1 cellular context compared by ENCODE assay signal in the genomic region with DNA sequence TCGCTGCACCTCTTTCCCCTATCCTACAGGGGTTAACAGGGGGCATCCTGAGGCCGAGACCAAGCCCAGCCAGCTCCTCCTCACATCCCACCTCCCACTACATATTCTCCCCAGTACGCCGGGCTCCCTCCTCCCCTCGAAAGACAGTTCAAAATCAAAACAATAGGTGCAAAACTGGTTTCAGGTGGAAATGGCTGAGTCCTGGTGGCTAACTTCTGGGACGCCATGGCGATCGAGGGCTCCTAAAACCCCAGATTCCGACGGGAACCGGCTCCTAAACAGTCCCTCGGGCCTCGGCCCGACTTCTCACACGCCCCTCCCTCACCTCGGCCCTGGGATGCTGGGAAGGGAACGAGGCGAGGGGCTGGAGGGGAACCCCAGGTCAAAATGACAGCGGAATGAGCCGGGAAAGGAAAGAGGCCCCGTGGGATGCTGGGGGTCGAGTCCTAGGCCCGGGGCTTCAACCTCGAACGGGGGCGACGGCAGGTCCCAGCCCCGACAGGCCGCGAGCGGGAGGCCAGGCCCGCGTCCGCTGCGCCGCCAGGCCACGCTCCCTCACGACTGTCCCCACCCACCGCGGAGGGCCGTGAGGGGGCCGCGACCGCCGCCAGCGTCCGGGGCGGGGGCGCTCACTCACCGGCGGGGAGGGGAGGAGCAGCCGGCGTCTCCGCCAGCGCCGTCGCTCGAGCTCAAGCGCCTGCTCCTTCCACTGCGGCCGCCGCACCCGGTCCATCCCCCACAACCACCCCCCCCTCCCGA.
TF ChIP-seq lines count a peak whose summit lies in the region.

No MANE protein-coding gene starts in this region.

TF ChIP-seq in HepG2, 621 proteins besides CTCF, POLR2A, EP300 and RAD21 (continued from another document and continues in another):
- TF ChIP-seq, protein P1, sequence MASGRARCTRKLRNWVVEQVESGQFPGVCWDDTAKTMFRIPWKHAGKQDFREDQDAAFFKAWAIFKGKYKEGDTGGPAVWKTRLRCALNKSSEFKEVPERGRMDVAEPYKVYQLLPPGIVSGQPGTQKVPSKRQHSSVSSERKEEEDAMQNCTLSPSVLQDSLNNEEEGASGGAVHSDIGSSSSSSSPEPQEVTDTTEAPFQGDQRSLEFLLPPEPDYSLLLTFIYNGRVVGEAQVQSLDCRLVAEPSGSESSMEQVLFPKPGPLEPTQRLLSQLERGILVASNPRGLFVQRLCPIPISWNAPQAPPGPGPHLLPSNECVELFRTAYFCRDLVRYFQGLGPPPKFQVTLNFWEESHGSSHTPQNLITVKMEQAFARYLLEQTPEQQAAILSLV (CRISPR knock-in tag; IDR thresholded peaks at IDR 0.05; ENCODE audit: borderline replicate concordance), result no peak
- TF ChIP-seq ZNF460 (CRISPR knock-in tag; IDR thresholded peaks at IDR 0.05; ENCODE audit: borderline replicate concordance) (no peak), SOX5 (CRISPR knock-in tag; IDR thresholded peaks at IDR 0.05; ENCODE audit: borderline replicate concordance) (no peak), MATR3 (CRISPR knock-in tag; IDR thresholded peaks at IDR 0.05) (no peak), CEBPB (IDR thresholded peaks at IDR 0.05; ENCODE audit: borderline replicate concordance, low read depth, low read length) (no peak), ZNF274 (CRISPR knock-in tag; IDR thresholded peaks at IDR 0.05) (peak; percentile 80), ZNF674 (CRISPR knock-in tag; IDR thresholded peaks at IDR 0.05; ENCODE audit: low read depth) (no peak), ZNF75D (CRISPR knock-in tag; IDR thresholded peaks at IDR 0.05; ENCODE audit: borderline replicate concordance) (0 out of 2 replicates have a peak, but pooled peaks have one; percentile 46), HMG20B (CRISPR knock-in tag; conservative IDR thresholded peaks at IDR 0.05) (no peak), PHF8 (CRISPR knock-in tag; IDR thresholded peaks at IDR 0.05) (peak; percentile 70), FOXK1 (CRISPR knock-in tag; IDR thresholded peaks at IDR 0.05; ENCODE audit: borderline replicate concordance, low read depth) (no peak), MIXL1 (CRISPR knock-in tag; IDR thresholded peaks at IDR 0.05) (no peak), SIX4 (CRISPR knock-in tag; IDR thresholded peaks at IDR 0.05) (no peak), ZNF878 (CRISPR knock-in tag; IDR thresholded peaks at IDR 0.05) (no peak), ZNF569 (CRISPR knock-in tag; IDR thresholded peaks at IDR 0.05; ENCODE audit: borderline replicate concordance) (no peak), FOXM1 (CRISPR knock-in tag; IDR thresholded peaks at IDR 0.05) (no peak), GATAD1 (CRISPR knock-in tag; IDR thresholded peaks at IDR 0.05) (no peak; the same call in 1 of the 2 replicates), SATB2 (CRISPR knock-in tag; IDR thresholded peaks at IDR 0.05) (no peak), ZFY (CRISPR knock-in tag; IDR thresholded peaks at IDR 0.05) (peak; percentile 95), ZBTB3 (CRISPR knock-in tag; IDR thresholded peaks at IDR 0.05; ENCODE audit: borderline replicate concordance, low read depth) (no peak; the same call in 1 of the 2 replicates), ZNF24 (IDR thresholded peaks at IDR 0.05) (no peak), ZNF235 (CRISPR knock-in tag; IDR thresholded peaks at IDR 0.05; ENCODE audit: borderline replicate concordance) (peak; percentile 59; the same call in 1 of the 2 replicates), ZNF232 (CRISPR knock-in tag; IDR thresholded peaks at IDR 0.05; ENCODE audit: borderline replicate concordance) (no peak), ZNF124 (CRISPR knock-in tag; IDR thresholded peaks at IDR 0.05) (no peak), HDAC6 (IDR thresholded peaks at IDR 0.05; ENCODE audit: low read depth, low read length) (no peak), NR2F2 (IDR thresholded peaks at IDR 0.05; ENCODE audit: borderline replicate concordance, low read depth) (no peak), ZSCAN29 (CRISPR knock-in tag; conservative IDR thresholded peaks at IDR 0.05) (0 out of 2 replicates have a peak, but pooled peaks have one; percentile 25), ZNF253 (CRISPR knock-in tag; IDR thresholded peaks at IDR 0.05; ENCODE audit: borderline replicate concordance) (0 out of 2 replicates have a peak, but pooled peaks have one; percentile 56), YEATS4 (CRISPR knock-in tag; IDR thresholded peaks at IDR 0.05; ENCODE audit: borderline replicate concordance) (peak; percentile 54), ZNF777 (CRISPR knock-in tag; IDR thresholded peaks at IDR 0.05) (peak; percentile 61; the same call in 1 of the 2 replicates), ZNF589 (CRISPR knock-in tag; conservative IDR thresholded peaks at IDR 0.05) (no peak), KLF16 (CRISPR knock-in tag; IDR thresholded peaks at IDR 0.05) (peak in 1 of 2 experiments; percentile 44; a peak in 1 of 4 replicates), ZNF343 (CRISPR knock-in tag; IDR thresholded peaks at IDR 0.05) (peak; percentile 41; the same call in 1 of the 2 replicates), HOXD1 (CRISPR knock-in tag; IDR thresholded peaks at IDR 0.05) (no peak), NKX3-1 (CRISPR knock-in tag; IDR thresholded peaks at IDR 0.05) (no peak), ZBTB1 (CRISPR knock-in tag; IDR thresholded peaks at IDR 0.05; ENCODE audit: borderline replicate concordance) (no peak), IKZF4 (CRISPR knock-in tag; IDR thresholded peaks at IDR 0.05; ENCODE audit: borderline replicate concordance, low read depth, not compliant biosample characterization) (peak; percentile 34), SP2 (CRISPR knock-in tag; IDR thresholded peaks at IDR 0.05) (no peak), ZNF782 (CRISPR knock-in tag; IDR thresholded peaks at IDR 0.05; ENCODE audit: borderline replicate concordance) (no peak; the same call in 1 of the 2 replicates), GABPB1 (CRISPR knock-in tag; IDR thresholded peaks at IDR 0.05) (peak; percentile 65; the same call in 1 of the 2 replicates)
- TF ChIP-seq, protein P2, sequence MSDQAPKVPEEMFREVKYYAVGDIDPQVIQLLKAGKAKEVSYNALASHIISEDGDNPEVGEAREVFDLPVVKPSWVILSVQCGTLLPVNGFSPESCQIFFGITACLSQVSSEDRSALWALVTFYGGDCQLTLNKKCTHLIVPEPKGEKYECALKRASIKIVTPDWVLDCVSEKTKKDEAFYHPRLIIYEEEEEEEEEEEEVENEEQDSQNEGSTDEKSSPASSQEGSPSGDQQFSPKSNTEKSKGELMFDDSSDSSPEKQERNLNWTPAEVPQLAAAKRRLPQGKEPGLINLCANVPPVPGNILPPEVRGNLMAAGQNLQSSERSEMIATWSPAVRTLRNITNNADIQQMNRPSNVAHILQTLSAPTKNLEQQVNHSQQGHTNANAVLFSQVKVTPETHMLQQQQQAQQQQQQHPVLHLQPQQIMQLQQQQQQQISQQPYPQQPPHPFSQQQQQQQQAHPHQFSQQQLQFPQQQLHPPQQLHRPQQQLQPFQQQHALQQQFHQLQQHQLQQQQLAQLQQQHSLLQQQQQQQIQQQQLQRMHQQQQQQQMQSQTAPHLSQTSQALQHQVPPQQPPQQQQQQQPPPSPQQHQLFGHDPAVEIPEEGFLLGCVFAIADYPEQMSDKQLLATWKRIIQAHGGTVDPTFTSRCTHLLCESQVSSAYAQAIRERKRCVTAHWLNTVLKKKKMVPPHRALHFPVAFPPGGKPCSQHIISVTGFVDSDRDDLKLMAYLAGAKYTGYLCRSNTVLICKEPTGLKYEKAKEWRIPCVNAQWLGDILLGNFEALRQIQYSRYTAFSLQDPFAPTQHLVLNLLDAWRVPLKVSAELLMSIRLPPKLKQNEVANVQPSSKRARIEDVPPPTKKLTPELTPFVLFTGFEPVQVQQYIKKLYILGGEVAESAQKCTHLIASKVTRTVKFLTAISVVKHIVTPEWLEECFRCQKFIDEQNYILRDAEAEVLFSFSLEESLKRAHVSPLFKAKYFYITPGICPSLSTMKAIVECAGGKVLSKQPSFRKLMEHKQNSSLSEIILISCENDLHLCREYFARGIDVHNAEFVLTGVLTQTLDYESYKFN (CRISPR knock-in tag; conservative IDR thresholded peaks at IDR 0.05), result no peak; the same call in none of the 2 replicates
- TF ChIP-seq, protein P3, sequence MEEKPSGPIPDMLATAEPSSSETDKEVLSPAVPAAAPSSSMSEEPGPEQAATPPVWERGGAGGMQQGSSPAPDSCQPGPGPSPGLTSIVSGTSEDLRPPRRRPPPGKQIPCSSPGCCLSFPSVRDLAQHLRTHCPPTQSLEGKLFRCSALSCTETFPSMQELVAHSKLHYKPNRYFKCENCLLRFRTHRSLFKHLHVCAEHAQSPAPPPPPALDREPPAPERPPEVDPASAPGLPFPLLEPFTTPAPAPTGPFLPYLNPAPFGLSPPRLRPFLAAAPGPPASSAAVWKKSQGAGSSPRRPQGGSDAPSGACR (CRISPR knock-in tag; IDR thresholded peaks at IDR 0.05), result no peak
- TF ChIP-seq, protein P4, sequence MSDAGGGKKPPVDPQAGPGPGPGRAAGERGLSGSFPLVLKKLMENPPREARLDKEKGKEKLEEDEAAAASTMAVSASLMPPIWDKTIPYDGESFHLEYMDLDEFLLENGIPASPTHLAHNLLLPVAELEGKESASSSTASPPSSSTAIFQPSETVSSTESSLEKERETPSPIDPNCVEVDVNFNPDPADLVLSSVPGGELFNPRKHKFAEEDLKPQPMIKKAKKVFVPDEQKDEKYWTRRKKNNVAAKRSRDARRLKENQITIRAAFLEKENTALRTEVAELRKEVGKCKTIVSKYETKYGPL (CRISPR knock-in tag; IDR thresholded peaks at IDR 0.05), result no peak
- TF ChIP-seq, protein P5, sequence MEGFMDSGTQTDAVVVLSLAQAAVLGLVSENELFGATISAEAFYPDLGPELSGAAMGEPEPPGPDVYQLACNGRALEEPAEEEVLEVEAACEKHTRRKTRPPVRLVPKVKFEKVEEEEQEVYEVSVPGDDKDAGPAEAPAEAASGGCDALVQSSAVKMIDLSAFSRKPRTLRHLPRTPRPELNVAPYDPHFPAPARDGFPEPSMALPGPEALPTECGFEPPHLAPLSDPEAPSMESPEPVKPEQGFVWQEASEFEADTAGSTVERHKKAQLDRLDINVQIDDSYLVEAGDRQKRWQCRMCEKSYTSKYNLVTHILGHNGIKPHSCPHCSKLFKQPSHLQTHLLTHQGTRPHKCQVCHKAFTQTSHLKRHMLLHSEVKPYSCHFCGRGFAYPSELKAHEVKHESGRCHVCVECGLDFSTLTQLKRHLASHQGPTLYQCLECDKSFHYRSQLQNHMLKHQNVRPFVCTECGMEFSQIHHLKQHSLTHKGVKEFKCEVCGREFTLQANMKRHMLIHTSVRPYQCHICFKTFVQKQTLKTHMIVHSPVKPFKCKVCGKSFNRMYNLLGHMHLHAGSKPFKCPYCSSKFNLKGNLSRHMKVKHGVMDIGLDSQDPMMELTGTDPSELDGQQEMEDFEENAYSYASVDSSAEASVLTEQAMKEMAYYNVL (CRISPR knock-in tag; IDR thresholded peaks at IDR 0.05; ENCODE audit: borderline replicate concordance), result no peak; the same call in 1 of the 2 replicates
- TF ChIP-seq, protein P6, sequence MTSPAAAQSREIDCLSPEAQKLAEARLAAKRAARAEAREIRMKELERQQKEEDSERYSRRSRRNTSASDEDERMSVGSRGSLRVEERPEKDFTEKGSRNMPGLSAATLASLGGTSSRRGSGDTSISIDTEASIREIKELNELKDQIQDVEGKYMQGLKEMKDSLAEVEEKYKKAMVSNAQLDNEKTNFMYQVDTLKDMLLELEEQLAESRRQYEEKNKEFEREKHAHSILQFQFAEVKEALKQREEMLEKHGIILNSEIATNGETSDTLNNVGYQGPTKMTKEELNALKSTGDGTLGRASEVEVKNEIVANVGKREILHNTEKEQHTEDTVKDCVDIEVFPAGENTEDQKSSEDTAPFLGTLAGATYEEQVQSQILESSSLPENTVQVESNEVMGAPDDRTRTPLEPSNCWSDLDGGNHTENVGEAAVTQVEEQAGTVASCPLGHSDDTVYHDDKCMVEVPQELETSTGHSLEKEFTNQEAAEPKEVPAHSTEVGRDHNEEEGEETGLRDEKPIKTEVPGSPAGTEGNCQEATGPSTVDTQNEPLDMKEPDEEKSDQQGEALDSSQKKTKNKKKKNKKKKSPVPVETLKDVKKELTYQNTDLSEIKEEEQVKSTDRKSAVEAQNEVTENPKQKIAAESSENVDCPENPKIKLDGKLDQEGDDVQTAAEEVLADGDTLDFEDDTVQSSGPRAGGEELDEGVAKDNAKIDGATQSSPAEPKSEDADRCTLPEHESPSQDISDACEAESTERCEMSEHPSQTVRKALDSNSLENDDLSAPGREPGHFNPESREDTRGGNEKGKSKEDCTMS (CRISPR knock-in tag; conservative IDR thresholded peaks at IDR 0.05), result no peak
- TF ChIP-seq, protein P7, sequence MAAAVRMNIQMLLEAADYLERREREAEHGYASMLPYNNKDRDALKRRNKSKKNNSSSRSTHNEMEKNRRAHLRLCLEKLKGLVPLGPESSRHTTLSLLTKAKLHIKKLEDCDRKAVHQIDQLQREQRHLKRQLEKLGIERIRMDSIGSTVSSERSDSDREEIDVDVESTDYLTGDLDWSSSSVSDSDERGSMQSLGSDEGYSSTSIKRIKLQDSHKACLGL (CRISPR knock-in tag; IDR thresholded peaks at IDR 0.05), result peak; percentile 44; the same call in 1 of the 2 replicates
- TF ChIP-seq, protein P8, sequence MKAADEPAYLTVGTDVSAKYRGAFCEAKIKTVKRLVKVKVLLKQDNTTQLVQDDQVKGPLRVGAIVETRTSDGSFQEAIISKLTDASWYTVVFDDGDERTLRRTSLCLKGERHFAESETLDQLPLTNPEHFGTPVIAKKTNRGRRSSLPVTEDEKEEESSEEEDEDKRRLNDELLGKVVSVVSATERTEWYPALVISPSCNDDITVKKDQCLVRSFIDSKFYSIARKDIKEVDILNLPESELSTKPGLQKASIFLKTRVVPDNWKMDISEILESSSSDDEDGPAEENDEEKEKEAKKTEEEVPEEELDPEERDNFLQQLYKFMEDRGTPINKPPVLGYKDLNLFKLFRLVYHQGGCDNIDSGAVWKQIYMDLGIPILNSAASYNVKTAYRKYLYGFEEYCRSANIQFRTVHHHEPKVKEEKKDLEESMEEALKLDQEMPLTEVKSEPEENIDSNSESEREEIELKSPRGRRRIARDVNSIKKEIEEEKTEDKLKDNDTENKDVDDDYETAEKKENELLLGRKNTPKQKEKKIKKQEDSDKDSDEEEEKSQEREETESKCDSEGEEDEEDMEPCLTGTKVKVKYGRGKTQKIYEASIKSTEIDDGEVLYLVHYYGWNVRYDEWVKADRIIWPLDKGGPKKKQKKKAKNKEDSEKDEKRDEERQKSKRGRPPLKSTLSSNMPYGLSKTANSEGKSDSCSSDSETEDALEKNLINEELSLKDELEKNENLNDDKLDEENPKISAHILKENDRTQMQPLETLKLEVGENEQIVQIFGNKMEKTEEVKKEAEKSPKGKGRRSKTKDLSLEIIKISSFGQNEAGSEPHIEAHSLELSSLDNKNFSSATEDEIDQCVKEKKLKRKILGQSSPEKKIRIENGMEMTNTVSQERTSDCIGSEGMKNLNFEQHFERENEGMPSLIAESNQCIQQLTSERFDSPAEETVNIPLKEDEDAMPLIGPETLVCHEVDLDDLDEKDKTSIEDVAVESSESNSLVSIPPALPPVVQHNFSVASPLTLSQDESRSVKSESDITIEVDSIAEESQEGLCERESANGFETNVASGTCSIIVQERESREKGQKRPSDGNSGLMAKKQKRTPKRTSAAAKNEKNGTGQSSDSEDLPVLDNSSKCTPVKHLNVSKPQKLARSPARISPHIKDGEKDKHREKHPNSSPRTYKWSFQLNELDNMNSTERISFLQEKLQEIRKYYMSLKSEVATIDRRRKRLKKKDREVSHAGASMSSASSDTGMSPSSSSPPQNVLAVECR (CRISPR knock-in tag; IDR thresholded peaks at IDR 0.05; ENCODE audit: borderline replicate concordance), result peak; percentile 82
- TF ChIP-seq, protein P9, sequence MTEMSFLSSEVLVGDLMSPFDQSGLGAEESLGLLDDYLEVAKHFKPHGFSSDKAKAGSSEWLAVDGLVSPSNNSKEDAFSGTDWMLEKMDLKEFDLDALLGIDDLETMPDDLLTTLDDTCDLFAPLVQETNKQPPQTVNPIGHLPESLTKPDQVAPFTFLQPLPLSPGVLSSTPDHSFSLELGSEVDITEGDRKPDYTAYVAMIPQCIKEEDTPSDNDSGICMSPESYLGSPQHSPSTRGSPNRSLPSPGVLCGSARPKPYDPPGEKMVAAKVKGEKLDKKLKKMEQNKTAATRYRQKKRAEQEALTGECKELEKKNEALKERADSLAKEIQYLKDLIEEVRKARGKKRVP (CRISPR knock-in tag; IDR thresholded peaks at IDR 0.05), result no peak
